Comparison of ENCODE assay signal across 1 cellular context in genomic region chr3:73665317-73665716, GRCh38.
TF ChIP-seq lines count a peak whose summit lies in the region.

No MANE protein-coding gene starts in this region.

TF ChIP-seq in HepG2, 621 proteins besides CTCF, POLR2A, EP300 and RAD21 (continued from another document):
- no peak for TF ChIP-seq PRDM15 (CRISPR knock-in tag; IDR thresholded peaks at IDR 0.05)
- TF ChIP-seq ZNF672 (CRISPR knock-in tag; IDR thresholded peaks at IDR 0.05) = no peak
- no peak for TF ChIP-seq PITX1 (CRISPR knock-in tag; IDR thresholded peaks at IDR 0.05)
- TF ChIP-seq ISX (CRISPR knock-in tag; conservative IDR thresholded peaks at IDR 0.05) = no peak
- TF ChIP-seq SNRNP70 (IDR thresholded peaks at IDR 0.05; ENCODE audit: low read depth, low read length) = no peak
- TF ChIP-seq YEATS2 (CRISPR knock-in tag; IDR thresholded peaks at IDR 0.05; ENCODE audit: borderline replicate concordance) = no peak
- TF ChIP-seq ZNF326 (CRISPR knock-in tag; IDR thresholded peaks at IDR 0.05; ENCODE audit: borderline replicate concordance) = no peak
